2 cellular contexts compared by ENCODE assay signal in genomic region chr20:61690993-61691840, GRCh38.
TF ChIP-seq lines count a peak whose summit lies in the region.

No MANE protein-coding gene starts in this region.

TF ChIP-seq in IMR-90, 13 proteins besides CTCF, POLR2A, EP300 and RAD21:
- TF ChIP-seq RCOR1 (IDR thresholded peaks at IDR 0.05; ENCODE audit: insufficient replicate concordance, low read length) (no peak), SMC3 (IDR thresholded peaks at IDR 0.05; ENCODE audit: low read depth, low read length) (no peak), BHLHE40 (IDR thresholded peaks at IDR 0.05; ENCODE audit: low read depth, low read length) (no peak), NFE2L2 (IDR thresholded peaks at IDR 0.05; ENCODE audit: low read depth, low read length) (no peak), CEBPB (IDR thresholded peaks at IDR 0.05; ENCODE audit: low read depth, low read length) (no peak), FOS (IDR thresholded peaks at IDR 0.05; ENCODE audit: low read depth, low read length) (no peak), RFX5 (IDR thresholded peaks at IDR 0.05; ENCODE audit: low read depth, low read length) (no peak), MAFK (IDR thresholded peaks at IDR 0.05; ENCODE audit: low read depth, low read length) (no peak), ELK1 (IDR thresholded peaks at IDR 0.05; ENCODE audit: borderline replicate concordance, low read depth, low read length) (no peak), MXI1 (IDR thresholded peaks at IDR 0.05; ENCODE audit: borderline replicate concordance, low read depth, low read length) (no peak)

TF ChIP-seq in H1, 55 proteins besides CTCF, POLR2A, EP300 and RAD21:
- no peak for TF ChIP-seq SP1 (IDR thresholded peaks at IDR 0.05; ENCODE audit: low read depth, low read length)
- no peak for TF ChIP-seq SRF (IDR thresholded peaks at IDR 0.05; ENCODE audit: low read depth, low read length)
- TF ChIP-seq NANOG (IDR thresholded peaks at IDR 0.05; ENCODE audit: insufficient read depth, low read depth, low read length, poor library complexity, severe bottlenecking), result no peak
- TF ChIP-seq SP2 (IDR thresholded peaks at IDR 0.05; ENCODE audit: low read length), result no peak
- no peak for TF ChIP-seq HDAC6 (IDR thresholded peaks at IDR 0.05; ENCODE audit: low read depth, low read length)
- TF ChIP-seq CHD7 (IDR thresholded peaks at IDR 0.05; ENCODE audit: insufficient replicate concordance, low read length), result no peak
- TF ChIP-seq RBBP5 (IDR thresholded peaks at IDR 0.05; ENCODE audit: borderline replicate concordance, low read depth, low read length), result no peak
- TF ChIP-seq RXRA (IDR thresholded peaks at IDR 0.05; ENCODE audit: insufficient read depth, low read depth, low read length), result no peak
- TF ChIP-seq ATF3 (IDR thresholded peaks at IDR 0.05; ENCODE audit: insufficient read depth, low read depth, low read length), result no peak
- no peak for TF ChIP-seq MAX (IDR thresholded peaks at IDR 0.05)
- TF ChIP-seq EGR1 (IDR thresholded peaks at IDR 0.05; ENCODE audit: borderline replicate concordance, low read depth, low read length), result no peak
- TF ChIP-seq ASH2L (IDR thresholded peaks at IDR 0.05; ENCODE audit: low read length), result no peak
- TF ChIP-seq RFX5 (IDR thresholded peaks at IDR 0.05; ENCODE audit: borderline replicate concordance, low read depth, low read length), result no peak
